1 cellular context compared by ENCODE assay signal in genomic region chr16:1316033-1316405, GRCh38.
A peak's percentile ranks its signal among the peaks of the same experiment; 100 is the strongest.
TF ChIP-seq lines count a peak whose summit lies in the region.

No MANE protein-coding gene starts in this region.

TF ChIP-seq in HepG2, 621 proteins besides CTCF, POLR2A, EP300 and RAD21:
- no peak for TF ChIP-seq NCOA5 (CRISPR knock-in tag; IDR thresholded peaks at IDR 0.05)
- peak; percentile 47 for TF ChIP-seq AGO2 (optimal IDR thresholded peaks at IDR 0.05; ENCODE audit: low read depth, low read length)
- no peak for TF ChIP-seq ZNF598 (CRISPR knock-in tag; IDR thresholded peaks at IDR 0.05; ENCODE audit: borderline replicate concordance)
- no peak for TF ChIP-seq ZFX (CRISPR knock-in tag; IDR thresholded peaks at IDR 0.05; ENCODE audit: low read depth)
- no peak for TF ChIP-seq GMEB1 (CRISPR knock-in tag; IDR thresholded peaks at IDR 0.05; ENCODE audit: borderline replicate concordance)
